In genomic region chr1:28443550-28443949, GRCh38 we compare ENCODE assay signal across 18 cellular contexts.
"Had no signal": no experiment of that assay in that cellular context is flagged by ENCODE, and none has a peak within 500 bp of the region (broad histone marks: within the 10 kb centered on the region; RNA-seq: fewer than 3 reads in every experiment).

No MANE protein-coding gene starts in this region.

- H3K9me3 ChIP-seq: esophagus squamous epithelium, mucosa of descending colon, ovary, right atrium auricular region, sigmoid colon had no signal

- H3K36me3 ChIP-seq: ovary, right atrium auricular region had no signal

- H3K4me3 ChIP-seq: coronary artery, esophagus squamous epithelium, lung, mucosa of descending colon, ovary, right atrium auricular region, sigmoid colon, skin epidermis had no signal

- H3K27me3 Mint-ChIP-seq: naive thymus-derived CD8-positive, alpha-beta T cell had no signal

- H3K4me1 ChIP-seq: right atrium auricular region had no signal

- DNase-seq: effector CD8-positive, alpha-beta T cell; esophagus squamous epithelium; left colon; left ventricle myocardium superior; mesendoderm; mucosa of descending colon; naive thymus-derived CD8-positive, alpha-beta T cell; ovary; sigmoid colon; stimulated activated CD4-positive, alpha-beta T cell treated with anti-CD3 and anti-CD28 coated beads, Interleukin-2, amount 100 ng/mL, for 24 hours; stimulated activated CD4-positive, alpha-beta T cell treated with anti-CD3 and anti-CD28 coated beads, Interleukin-4, amount 100 ng/mL, for 4 hours; stimulated activated naive CD4-positive, alpha-beta T cell; trophoblast cell had no signal

- H3K4me3 Mint-ChIP-seq: neural crest cell had no signal

- H3K27ac ChIP-seq: coronary artery, esophagus squamous epithelium, ovary, right atrium auricular region, sigmoid colon, skin epidermis had no signal

- ATAC-seq: left colon; left ventricle myocardium superior; mucosa of descending colon; naive thymus-derived CD8-positive, alpha-beta T cell had no signal

- H3K27me3 ChIP-seq: esophagus squamous epithelium, ovary, right atrium auricular region, sigmoid colon had no signal
